ENCODE assay signal across 1 cellular context in genomic region chr14:69101331-69101826, GRCh38.
TF ChIP-seq lines count a peak whose summit lies in the region.

No MANE protein-coding gene starts in this region.

TF ChIP-seq in K562, 482 proteins besides CTCF, POLR2A, EP300 and RAD21 (continued from another document):
- TF ChIP-seq, protein P1, sequence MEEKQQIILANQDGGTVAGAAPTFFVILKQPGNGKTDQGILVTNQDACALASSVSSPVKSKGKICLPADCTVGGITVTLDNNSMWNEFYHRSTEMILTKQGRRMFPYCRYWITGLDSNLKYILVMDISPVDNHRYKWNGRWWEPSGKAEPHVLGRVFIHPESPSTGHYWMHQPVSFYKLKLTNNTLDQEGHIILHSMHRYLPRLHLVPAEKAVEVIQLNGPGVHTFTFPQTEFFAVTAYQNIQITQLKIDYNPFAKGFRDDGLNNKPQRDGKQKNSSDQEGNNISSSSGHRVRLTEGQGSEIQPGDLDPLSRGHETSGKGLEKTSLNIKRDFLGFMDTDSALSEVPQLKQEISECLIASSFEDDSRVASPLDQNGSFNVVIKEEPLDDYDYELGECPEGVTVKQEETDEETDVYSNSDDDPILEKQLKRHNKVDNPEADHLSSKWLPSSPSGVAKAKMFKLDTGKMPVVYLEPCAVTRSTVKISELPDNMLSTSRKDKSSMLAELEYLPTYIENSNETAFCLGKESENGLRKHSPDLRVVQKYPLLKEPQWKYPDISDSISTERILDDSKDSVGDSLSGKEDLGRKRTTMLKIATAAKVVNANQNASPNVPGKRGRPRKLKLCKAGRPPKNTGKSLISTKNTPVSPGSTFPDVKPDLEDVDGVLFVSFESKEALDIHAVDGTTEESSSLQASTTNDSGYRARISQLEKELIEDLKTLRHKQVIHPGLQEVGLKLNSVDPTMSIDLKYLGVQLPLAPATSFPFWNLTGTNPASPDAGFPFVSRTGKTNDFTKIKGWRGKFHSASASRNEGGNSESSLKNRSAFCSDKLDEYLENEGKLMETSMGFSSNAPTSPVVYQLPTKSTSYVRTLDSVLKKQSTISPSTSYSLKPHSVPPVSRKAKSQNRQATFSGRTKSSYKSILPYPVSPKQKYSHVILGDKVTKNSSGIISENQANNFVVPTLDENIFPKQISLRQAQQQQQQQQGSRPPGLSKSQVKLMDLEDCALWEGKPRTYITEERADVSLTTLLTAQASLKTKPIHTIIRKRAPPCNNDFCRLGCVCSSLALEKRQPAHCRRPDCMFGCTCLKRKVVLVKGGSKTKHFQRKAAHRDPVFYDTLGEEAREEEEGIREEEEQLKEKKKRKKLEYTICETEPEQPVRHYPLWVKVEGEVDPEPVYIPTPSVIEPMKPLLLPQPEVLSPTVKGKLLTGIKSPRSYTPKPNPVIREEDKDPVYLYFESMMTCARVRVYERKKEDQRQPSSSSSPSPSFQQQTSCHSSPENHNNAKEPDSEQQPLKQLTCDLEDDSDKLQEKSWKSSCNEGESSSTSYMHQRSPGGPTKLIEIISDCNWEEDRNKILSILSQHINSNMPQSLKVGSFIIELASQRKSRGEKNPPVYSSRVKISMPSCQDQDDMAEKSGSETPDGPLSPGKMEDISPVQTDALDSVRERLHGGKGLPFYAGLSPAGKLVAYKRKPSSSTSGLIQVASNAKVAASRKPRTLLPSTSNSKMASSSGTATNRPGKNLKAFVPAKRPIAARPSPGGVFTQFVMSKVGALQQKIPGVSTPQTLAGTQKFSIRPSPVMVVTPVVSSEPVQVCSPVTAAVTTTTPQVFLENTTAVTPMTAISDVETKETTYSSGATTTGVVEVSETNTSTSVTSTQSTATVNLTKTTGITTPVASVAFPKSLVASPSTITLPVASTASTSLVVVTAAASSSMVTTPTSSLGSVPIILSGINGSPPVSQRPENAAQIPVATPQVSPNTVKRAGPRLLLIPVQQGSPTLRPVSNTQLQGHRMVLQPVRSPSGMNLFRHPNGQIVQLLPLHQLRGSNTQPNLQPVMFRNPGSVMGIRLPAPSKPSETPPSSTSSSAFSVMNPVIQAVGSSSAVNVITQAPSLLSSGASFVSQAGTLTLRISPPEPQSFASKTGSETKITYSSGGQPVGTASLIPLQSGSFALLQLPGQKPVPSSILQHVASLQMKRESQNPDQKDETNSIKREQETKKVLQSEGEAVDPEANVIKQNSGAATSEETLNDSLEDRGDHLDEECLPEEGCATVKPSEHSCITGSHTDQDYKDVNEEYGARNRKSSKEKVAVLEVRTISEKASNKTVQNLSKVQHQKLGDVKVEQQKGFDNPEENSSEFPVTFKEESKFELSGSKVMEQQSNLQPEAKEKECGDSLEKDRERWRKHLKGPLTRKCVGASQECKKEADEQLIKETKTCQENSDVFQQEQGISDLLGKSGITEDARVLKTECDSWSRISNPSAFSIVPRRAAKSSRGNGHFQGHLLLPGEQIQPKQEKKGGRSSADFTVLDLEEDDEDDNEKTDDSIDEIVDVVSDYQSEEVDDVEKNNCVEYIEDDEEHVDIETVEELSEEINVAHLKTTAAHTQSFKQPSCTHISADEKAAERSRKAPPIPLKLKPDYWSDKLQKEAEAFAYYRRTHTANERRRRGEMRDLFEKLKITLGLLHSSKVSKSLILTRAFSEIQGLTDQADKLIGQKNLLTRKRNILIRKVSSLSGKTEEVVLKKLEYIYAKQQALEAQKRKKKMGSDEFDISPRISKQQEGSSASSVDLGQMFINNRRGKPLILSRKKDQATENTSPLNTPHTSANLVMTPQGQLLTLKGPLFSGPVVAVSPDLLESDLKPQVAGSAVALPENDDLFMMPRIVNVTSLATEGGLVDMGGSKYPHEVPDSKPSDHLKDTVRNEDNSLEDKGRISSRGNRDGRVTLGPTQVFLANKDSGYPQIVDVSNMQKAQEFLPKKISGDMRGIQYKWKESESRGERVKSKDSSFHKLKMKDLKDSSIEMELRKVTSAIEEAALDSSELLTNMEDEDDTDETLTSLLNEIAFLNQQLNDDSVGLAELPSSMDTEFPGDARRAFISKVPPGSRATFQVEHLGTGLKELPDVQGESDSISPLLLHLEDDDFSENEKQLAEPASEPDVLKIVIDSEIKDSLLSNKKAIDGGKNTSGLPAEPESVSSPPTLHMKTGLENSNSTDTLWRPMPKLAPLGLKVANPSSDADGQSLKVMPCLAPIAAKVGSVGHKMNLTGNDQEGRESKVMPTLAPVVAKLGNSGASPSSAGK (IDR thresholded peaks at IDR 0.05): no peak
- TF ChIP-seq MAFF (IDR thresholded peaks at IDR 0.05; ENCODE audit: low read length): no peak
- no peak for TF ChIP-seq SIN3A (IDR thresholded peaks at IDR 0.05; ENCODE audit: borderline replicate concordance in 2 of 2, control insufficient read depth in 1 of 2, low read depth in 2 of 2, low read length in 2 of 2)
- TF ChIP-seq RFX7 (CRISPR knock-in tag; IDR thresholded peaks at IDR 0.05): no peak
- TF ChIP-seq RBM39 (optimal IDR thresholded peaks at IDR 0.05; ENCODE audit: low read depth, low read length): no peak
- TF ChIP-seq MYC (IDR thresholded peaks at IDR 0.05; ENCODE audit: low read depth, low read length): peak; percentile 55; the same call in 1 of the 2 replicates
- no peak for TF ChIP-seq MYC (CRISPR knock-in tag; IDR thresholded peaks at IDR 0.05; ENCODE audit: borderline replicate concordance, low read depth)
TF ChIP-seq in K562: peak in this region for 80.
